12 cellular contexts compared by ENCODE assay signal in genomic region chr2:45728458-45728942, GRCh38.
DNase-seq lines count a peak whose midpoint lies in the region; ATAC-seq and TF ChIP-seq lines count a peak whose summit lies in the region.
"Had no signal": no experiment of that assay in that cellular context is flagged by ENCODE, and none has a peak within 500 bp of the region (broad histone marks: within the 10 kb centered on the region; RNA-seq: fewer than 3 reads in every experiment).

No MANE protein-coding gene starts in this region.

- DNase-seq in activated B cell treated with CpG ODN at 0.5 μM for 24 hours (peak; percentile 39), left ventricle myocardium inferior (no peak), SHP77 (lab: John Stamatoyannopoulos, UW) (no peak), NCI-H748 treated with DMSO at 0.1 percent for 48 hours (lab: John Stamatoyannopoulos, UW) (no peak), occipital lobe (lab: John Stamatoyannopoulos, UW) (no peak)
- DNase-seq: mammary epithelial cell, NCI-H524, substantia nigra had no signal

- H3K27ac Mint-ChIP-seq in activated B cell treated with CpG ODN at 0.5 μM for 24 hours: peak overlapping the region; percentile 98

- H3K4me1 Mint-ChIP-seq in activated B cell treated with CpG ODN at 0.5 μM for 24 hours: peaks cover 93% of the 10 kb centered on the region

- H3K36me3 ChIP-seq in left ventricle myocardium inferior: no peaks in the 10 kb centered on the region

- peak overlapping the region; percentile 59 for H3K4me3 Mint-ChIP-seq in activated B cell treated with CpG ODN at 0.5 μM for 24 hours

- CTCF ChIA-PET in activated B cell treated with CpG ODN at 0.5 μM for 24 hours (lab: Charles Lee): interaction anchor here (1.0 to 3.9 kb wide), 10 partner anchors 14 to 207 kb away, joined by 3 to 28 read pairs (median 4); partner anchors contain the start of gene PRKCE

- ATAC-seq in GM18511 (IDR thresholded peaks at IDR 0.05; ENCODE audit: unreplicated experiment) (peak; percentile 77), GM21515 (IDR thresholded peaks at IDR 0.05; ENCODE audit: unreplicated experiment) (peak; percentile 80), HG03159 (IDR thresholded peaks at IDR 0.05; ENCODE audit: unreplicated experiment) (peak; percentile 78), activated B cell treated with CpG ODN at 0.5 μM for 24 hours (ENCODE audit: low read depth) (peak; percentile 74)

- H3K27me3 Mint-ChIP-seq in activated B cell treated with CpG ODN at 0.5 μM for 24 hours: no peaks in the 10 kb centered on the region

- no peaks in the 10 kb centered on the region for H3K9me3 ChIP-seq in left ventricle myocardium inferior (replicated peaks)

- intact Hi-C loops in activated B cell treated with CpG ODN at 0.5 μM for 24 hours (cut with micrococcal nuclease): loop anchor here (1.0 to 5.0 kb wide), 8 partner anchors 29 to 179 kb away; partner anchors contain the start of gene PRKCE
- intact Hi-C loops in left ventricle myocardium inferior (cut with micrococcal nuclease): no loop called here

- TF ChIP-seq CTCF in activated B cell treated with CpG ODN at 0.5 μM for 24 hours (IDR thresholded peaks at IDR 0.05): no peak
- TF ChIP-seq CTCF in left ventricle myocardium inferior (IDR thresholded peaks at IDR 0.05; ENCODE audit: borderline replicate concordance): no peak

- POLR2A ChIA-PET in activated B cell treated with CpG ODN at 0.5 μM for 24 hours (lab: Charles Lee): interaction anchor here (0.6 to 9.1 kb wide), 23 partner anchors 10 to 1215 kb away, joined by 3 to 211 read pairs (median 4); partner anchors contain the start of gene PRKCE

- peaks cover 34% of the 10 kb centered on the region for H3K4me1 ChIP-seq in left ventricle myocardium inferior

- H3K4me3 ChIP-seq in left ventricle myocardium inferior: no peak overlapping the region

- H3K27me3 ChIP-seq in left ventricle myocardium inferior (ENCODE audit: low read depth): no peaks in the 10 kb centered on the region

- H3K27ac ChIP-seq in left ventricle myocardium inferior (replicated peaks): no peak overlapping the region
- H3K27ac ChIP-seq: VCaP had no signal

- no peaks in the 10 kb centered on the region for H3K36me3 Mint-ChIP-seq in activated B cell treated with CpG ODN at 0.5 μM for 24 hours (ENCODE audit: low read depth)

- H3K9me3 Mint-ChIP-seq in activated B cell treated with CpG ODN at 0.5 μM for 24 hours: peaks cover 5% of the 10 kb centered on the region
